Comparison of ENCODE assay signal across 8 cellular contexts in genomic region chr5:69093771-69094570, GRCh38. TPM values are rescaled to one million over a fixed set of nuclear protein-coding genes. Genes with fewer than 3 reads are reported as not detected.
DNase-seq lines count a peak whose midpoint lies in the region; ATAC-seq and TF ChIP-seq lines count a peak whose summit lies in the region.

TSS of gene SLC30A5 (plus strand) at chr5:69094014. CDS start at chr5:69094256, 242 bp downstream.

- ATAC-seq in GM21515 (IDR thresholded peaks at IDR 0.05; ENCODE audit: unreplicated experiment) (peak; percentile 99), mucosa of descending colon (peak; percentile 100)

- H3K4me2 ChIP-seq in OCI-LY7 (ENCODE audit: low read length) = peak within 1 kb of the TSS; percentile 98

- H3K4me3 ChIP-seq in OCI-LY7 (ENCODE audit: low read depth, low read length, poor library complexity, severe bottlenecking) (peak within 1 kb of the TSS; percentile 87), mucosa of descending colon (peak within 1 kb of the TSS; percentile 92)

- CTCF ChIA-PET in OCI-LY7 (lab: Charles Lee; ENCODE audit: unreplicated experiment) = interaction anchor here (0.7 to 1.3 kb wide), 4 partner anchors 10 to 279 kb away, joined by 3 to 6 read pairs (median 4); no protein-coding TSS in a partner anchor

- DNase-seq in DMS 273 treated with DMSO at 0.1 percent for 48 hours (lab: John Stamatoyannopoulos, UW) (peak; percentile 98), HuH-7.5 (ENCODE audit: low spot score) (peak; percentile 87), OCI-LY7 (ENCODE audit: low spot score) (peak; percentile 100), activated T-cell treated with anti-CD3 and anti-CD28 coated beads for 24 hours (ENCODE audit: low read depth) (peak; percentile 99), epidermal melanocyte (ENCODE audit: insufficient read length, low spot score) (peak; percentile 93), mucosa of descending colon (peak; percentile 98 to 100 (median 99))
- DNase-seq in stimulated activated CD8-positive, alpha-beta memory T cell treated with anti-CD3 and anti-CD28 coated beads, Interleukin-4, amount 100 ng/mL, for 4 hours (ENCODE audit: low read depth in 2 of 2, low spot score in 1 of 2) = peak; percentile 94 to 97

- POLR2A ChIA-PET in OCI-LY7 (lab: Charles Lee) = interaction anchor here (0.8 to 1.8 kb wide), 6 partner anchors 10 to 278 kb away, joined by 3 to 8 read pairs (median 3); partner anchors contain the start of genes AK6, RAD17 and TAF9

- no TSS peak for BruUV-seq in OCI-LY7 (replicated peaks; lab: Mats Ljungman, UMichigan)

- H2AFZ ChIP-seq in OCI-LY7 (ENCODE audit: low read length) = peak within 1 kb of the TSS; percentile 80

- no peaks in the 10 kb centered on the region for H3K9me2 ChIP-seq in OCI-LY7 (ENCODE audit: insufficient read depth, low read length)

- peaks cover 13% of the 10 kb centered on the region; the same call in 1 of the 2 replicates for H4K20me1 ChIP-seq in OCI-LY7 (ENCODE audit: insufficient read depth, low read length)

- H3K36me3 ChIP-seq in OCI-LY7 (ENCODE audit: insufficient read depth, low read length) (peaks cover 24% of the 10 kb centered on the region), mucosa of descending colon (ENCODE audit: low read depth) (no peaks in the 10 kb centered on the region)

- intact Hi-C loops in OCI-LY7 (cut with micrococcal nuclease; ENCODE audit: unreplicated experiment) = loop anchor here (1.0 to 5.0 kb wide), 4 partner anchors 73 to 318 kb away; partner anchors contain the start of genes CCDC125 and CCNB1
- intact Hi-C loops in mucosa of descending colon (cut with DNase I, micrococcal nuclease) = no loop called here

- peaks cover 39% of the 10 kb centered on the region for H3K79me2 ChIP-seq in OCI-LY7 (ENCODE audit: insufficient read depth, low read depth, low read length)

- TF ChIP-seq CTCF in OCI-LY7 (conservative IDR thresholded peaks at IDR 0.05; ENCODE audit: low read length) (peak; percentile 84), mucosa of descending colon (IDR thresholded peaks at IDR 0.05) (peak; percentile 90)

- no peaks in the 10 kb centered on the region for H3K9me3 ChIP-seq in OCI-LY7 (ENCODE audit: low read length)
- no peaks in the 10 kb centered on the region for H3K9me3 ChIP-seq in mucosa of descending colon

- peak within 1 kb of the TSS; percentile 53 for H3K27ac ChIP-seq in OCI-LY7 (ENCODE audit: low read depth, low read length, poor library complexity, severe bottlenecking)

- H3K4me1 ChIP-seq in OCI-LY7 (ENCODE audit: insufficient read depth, low read length, poor library complexity, severe bottlenecking) (peaks cover 14% of the 10 kb centered on the region), mucosa of descending colon (ENCODE audit: low read depth) (peaks cover 9% of the 10 kb centered on the region)

RNA-seq across cellular contexts. Expression of gene SLC30A5, which starts in this region (rescaled TPM):
- 30.2 and 47.5 TPM in 2 replicates for total RNA-seq in OCI-LY7 (2014; rRNA removed; shearing (Covaris generic))
- total RNA-seq in OCI-LY7 (2022) (39.0 and 42.6 TPM in 2 replicates), mucosa of descending colon (10 to 100 TPM; 43.5 to 49.5 (median 46.7) TPM)

Comparison
In these comparisons a context has a peak if more than half of its experiments do, and no peak if none do; other contexts are left out.
1. Peak in every context shown above with its lines: DNase-seq, ATAC-seq, H3K4me3 ChIP-seq and H3K27ac ChIP-seq.